Comparison of ENCODE assay signal across 4 cellular contexts in genomic region chr16:2620870-2621269, GRCh38.
DNase-seq lines count a peak whose midpoint lies in the region; ATAC-seq lines count a peak whose summit lies in the region.
"Not testable (repeated sequence)": the region's sequence is repeated elsewhere in the genome, so short reads cannot be mapped to it uniquely, and the experiment has no call there.

No MANE protein-coding gene starts in this region.

- DNase-seq in Right ventricle myocardium superior, left cardiac atrium, left ventricle myocardium superior, right cardiac atrium: not testable (repeated sequence)

- not testable (repeated sequence) for H3K4me3 ChIP-seq in right cardiac atrium (ENCODE audit: low read length)

- not testable (repeated sequence) for H3K9me3 ChIP-seq in right cardiac atrium (ENCODE audit: control insufficient read depth, low read length)

- ATAC-seq in Right ventricle myocardium superior (ENCODE audit: poor library complexity) (peak; percentile 18), left cardiac atrium (peak; percentile 59 to 67), left ventricle myocardium superior (peak; percentile 35), right cardiac atrium (peak; percentile 46 to 48)

- H3K4me1 ChIP-seq in right cardiac atrium (ENCODE audit: control insufficient read depth, insufficient read depth, low read length): not testable (repeated sequence)

- not testable (repeated sequence) for H3K27me3 ChIP-seq in right cardiac atrium (ENCODE audit: control insufficient read depth, insufficient read depth)

- intact Hi-C loops in Right ventricle myocardium superior (cut with DNase I); left cardiac atrium (cut with DNase I); left ventricle myocardium superior (cut with micrococcal nuclease); right cardiac atrium (cut with DNase I): not testable (repeated sequence)

- WGBS in right cardiac atrium: 66% methylated on average over 6 of the region's 15 CpGs

- H3K27ac ChIP-seq in right cardiac atrium (ENCODE audit: low read length): not testable (repeated sequence)
